1 cellular context compared by ENCODE assay signal in the genomic region with DNA sequence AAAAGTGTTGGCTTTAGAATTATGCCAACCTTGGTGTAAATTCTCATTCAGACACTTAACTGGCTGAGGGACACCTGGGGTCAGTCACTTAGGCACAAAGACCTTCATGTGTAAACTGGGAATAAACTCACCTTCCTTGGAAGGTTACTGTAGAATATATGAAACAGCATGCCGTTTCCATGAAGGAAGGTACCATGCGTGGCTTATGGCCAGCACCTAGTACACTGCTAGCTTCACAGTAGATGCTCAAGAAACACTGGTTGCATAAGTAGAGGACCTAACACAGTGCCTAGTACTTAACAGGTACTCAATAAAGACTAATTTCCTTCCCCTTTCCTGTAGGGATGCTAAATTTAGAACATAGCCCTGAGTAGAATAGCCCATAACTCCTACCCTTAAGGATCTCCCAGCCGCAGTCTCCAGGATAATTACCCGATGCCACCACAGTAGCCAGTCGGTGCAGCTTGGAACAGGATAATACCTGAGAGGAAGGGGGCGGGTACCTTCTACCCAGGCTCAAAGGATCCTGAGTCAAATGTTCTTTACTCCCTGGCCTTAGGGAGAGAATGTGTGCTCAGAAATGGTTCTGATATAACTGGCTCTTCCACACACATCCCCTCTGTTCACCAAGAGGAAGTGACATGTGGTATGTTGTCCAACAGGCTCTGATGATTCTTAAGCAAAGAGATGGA.
TF ChIP-seq lines count a peak whose summit lies in the region.

No MANE protein-coding gene starts in this region.

TF ChIP-seq in endothelial cell of umbilical vein, 7 proteins besides CTCF, POLR2A, EP300 and RAD21 (continued from another document):
- TF ChIP-seq EZH2 (IDR thresholded peaks at IDR 0.05; ENCODE audit: borderline replicate concordance, low read depth, low read length, severe bottlenecking): no peak
- TF ChIP-seq FOS (IDR thresholded peaks at IDR 0.05; ENCODE audit: borderline replicate concordance, insufficient read depth, low read length): no peak
TF ChIP-seq in endothelial cell of umbilical vein: peak in this region for 0.
